Comparison of ENCODE assay signal across 13 cellular contexts in the genomic region with DNA sequence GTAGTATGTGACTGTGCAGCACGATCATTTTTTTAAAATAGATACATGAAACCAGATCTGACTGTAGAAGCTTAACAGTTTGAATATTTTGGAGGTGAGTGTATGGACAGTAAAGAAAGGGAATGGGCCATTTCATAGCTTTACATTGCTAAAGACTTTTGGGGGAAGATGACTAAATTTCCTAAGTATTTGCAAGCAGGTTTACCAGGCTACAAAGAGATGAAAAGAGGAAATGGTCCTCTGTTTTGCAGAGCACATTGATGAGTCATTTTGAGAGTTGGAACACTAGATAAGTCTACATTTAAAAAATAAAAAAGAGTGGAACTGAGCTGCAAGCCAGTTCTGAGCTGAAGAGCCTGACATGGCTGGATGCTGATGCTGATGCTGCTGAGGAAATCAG.
DNase-seq lines count a peak whose midpoint lies in the region; ATAC-seq and TF ChIP-seq lines count a peak whose summit lies in the region.
"Had no signal": no experiment of that assay in that cellular context is flagged by ENCODE, and none has a peak within 500 bp of the region (broad histone marks: within the 10 kb centered on the region; RNA-seq: fewer than 3 reads in every experiment).

No MANE protein-coding gene starts in this region.

- H2BK120ac ChIP-seq in neuronal stem cell (ENCODE audit: low read depth, low read length), result no peak overlapping the region

- no CpG with 5 or more reads among the region's 1 CpG for WGBS in neuronal stem cell (ENCODE audit: extremely low coverage in 2 of 2, insufficient read length in 2 of 2, insufficient replicate concordance in 1 of 2), 2 donors

- no peak overlapping the region for H2AK5ac ChIP-seq in neuronal stem cell (ENCODE audit: low read depth, low read length)

- no peaks in the 10 kb centered on the region for H3K9me3 ChIP-seq in RWPE2 (ENCODE audit: severe bottlenecking)
- no peaks in the 10 kb centered on the region for H3K9me3 ChIP-seq in neuronal stem cell (replicated peaks in 1 of 2; ENCODE audit: control insufficient read depth in 2 of 2, insufficient read depth in 1 of 2, low read depth in 1 of 2, low read length in 2 of 2)

- H3K23ac ChIP-seq in neuronal stem cell (ENCODE audit: low read depth, low read length, poor library complexity), result no peak overlapping the region

- H3K4me1 ChIP-seq in RWPE2 (ENCODE audit: insufficient read depth, poor library complexity, severe bottlenecking) (peaks cover 31% of the 10 kb centered on the region), neuronal stem cell (ENCODE audit: control insufficient read depth in 2 of 2, insufficient read depth in 1 of 2, low read depth in 1 of 2, low read length in 2 of 2) (peaks cover 0 to 3% of the 10 kb centered on the region in 2 donors)

- no peak overlapping the region for H3K4me2 ChIP-seq in neuronal stem cell (ENCODE audit: insufficient read depth, low read length, poor library complexity, severe bottlenecking)

- TF ChIP-seq CTCF in RWPE2 (IDR thresholded peaks at IDR 0.05; ENCODE audit: poor library complexity, severe bottlenecking), result no peak
- TF ChIP-seq CTCF in fibroblast of villous mesenchyme (IDR thresholded peaks at IDR 0.05; ENCODE audit: insufficient read depth, low read depth, low read length), result no peak

- no peak overlapping the region for H2BK15ac ChIP-seq in neuronal stem cell (ENCODE audit: low read length)

- no peak overlapping the region for H2BK5ac ChIP-seq in neuronal stem cell (ENCODE audit: low read length)

- peak; percentile 76 for ATAC-seq in HG03025 (IDR thresholded peaks at IDR 0.05; ENCODE audit: low FRiP score, unreplicated experiment)
- ATAC-seq in RWPE2 (ENCODE audit: low read depth), result peak; percentile 98
- ATAC-seq: naive thymus-derived CD8-positive, alpha-beta T cell had no signal

- H2BK12ac ChIP-seq in neuronal stem cell (ENCODE audit: low read length), result no peak overlapping the region

- H3K14ac ChIP-seq in neuronal stem cell (ENCODE audit: low read length), result no peak overlapping the region

- H3K79me1 ChIP-seq in neuronal stem cell (ENCODE audit: low read depth, low read length), result no peaks in the 10 kb centered on the region

- H2AFZ ChIP-seq in neuronal stem cell (ENCODE audit: low read length), result no peak overlapping the region

- H3K27ac ChIP-seq in RWPE2 (ENCODE audit: poor library complexity, severe bottlenecking) (peak overlapping the region; percentile 91), neuronal stem cell (replicated peaks; ENCODE audit: low read length) (no peak overlapping the region)
- H3K27ac ChIP-seq: cardiac muscle cell had no signal

- no peak overlapping the region for H4K91ac ChIP-seq in neuronal stem cell (ENCODE audit: low read depth, low read length, poor library complexity)

- H3K18ac ChIP-seq in neuronal stem cell (ENCODE audit: low read length), result no peak overlapping the region

- peak; percentile 94 for DNase-seq in EL
- DNase-seq in RWPE2 (ENCODE audit: low spot score), result no peak
- peak; percentile 60 for DNase-seq in fibroblast of villous mesenchyme (ENCODE audit: low read depth)
- DNase-seq in occipital lobe (lab: John Stamatoyannopoulos, UW), result no peak
- DNase-seq in SK-N-DZ (ENCODE audit: low spot score), result no peak
- no peak for DNase-seq in HuH-7.5 (ENCODE audit: low spot score)
- no peak for DNase-seq in neuronal stem cell (ENCODE audit: low spot score)
- DNase-seq: COR-L47; naive thymus-derived CD8-positive, alpha-beta T cell; NCI-H1105; Right ventricle myocardium superior had no signal

- H4K8ac ChIP-seq in neuronal stem cell (ENCODE audit: low read depth, low read length), result no peak overlapping the region

- H3K4ac ChIP-seq in neuronal stem cell (ENCODE audit: low read length), result no peak overlapping the region

- H3K27me3 ChIP-seq in RWPE2 (ENCODE audit: insufficient read depth, poor library complexity, severe bottlenecking), result no peaks in the 10 kb centered on the region
- no peaks in the 10 kb centered on the region for H3K27me3 ChIP-seq in neuronal stem cell (ENCODE audit: control insufficient read depth in 3 of 3, insufficient read depth in 3 of 3, low read depth in 1 of 3, low read length in 3 of 3)
- H3K27me3 ChIP-seq: cardiac muscle cell had no signal

- H3K9ac ChIP-seq in neuronal stem cell (ENCODE audit: low read depth, low read length, poor library complexity), result no peak overlapping the region

- H3K4me3 ChIP-seq in RWPE2 (ENCODE audit: severe bottlenecking) (no peak overlapping the region), fibroblast of villous mesenchyme (ENCODE audit: low read depth, low read length) (no peak overlapping the region), neuronal stem cell (ENCODE audit: low read length in 2 of 2) (no peak overlapping the region)
- H3K4me3 ChIP-seq: cardiac muscle cell had no signal

- H3K36me3 ChIP-seq in RWPE2 (ENCODE audit: low read depth) (no peaks in the 10 kb centered on the region), neuronal stem cell (replicated peaks in 1 of 2; ENCODE audit: control insufficient read depth in 2 of 2, insufficient read depth in 2 of 2, low read length in 2 of 2) (no peaks in the 10 kb centered on the region)
- H3K36me3 ChIP-seq: cardiac muscle cell had no signal

Comparison
In these comparisons a context has a peak if more than half of its experiments do, and no peak if none do; other contexts are left out.
1. DNase-seq: peak in EL (single experiment) and fibroblast of villous mesenchyme (single experiment); none in RWPE2 (single experiment), occipital lobe (single experiment), SK-N-DZ (single experiment), HuH-7.5 (single experiment) and neuronal stem cell (single experiment).